Comparison of ENCODE assay signal across 12 cellular contexts in genomic region chr4:4333265-4333706, GRCh38. TPM values are rescaled to one million over a fixed set of nuclear protein-coding genes. Genes with fewer than 3 reads are reported as not detected.
DNase-seq lines count a peak whose midpoint lies in the region; ATAC-seq and TF ChIP-seq lines count a peak whose summit lies in the region.
"Had no signal": no experiment of that assay in that cellular context is flagged by ENCODE, and none has a peak within 500 bp of the region (broad histone marks: within the 10 kb centered on the region; RNA-seq: fewer than 3 reads in every experiment).

No MANE protein-coding gene starts in this region.

- H3K27ac ChIP-seq in mammary epithelial cell (ENCODE audit: insufficient read depth, low read depth, low read length) (no peak overlapping the region), lung (ENCODE audit: low read depth in 1 of 2, low read length in 1 of 2) (no peak overlapping the region)

- no peaks in the 10 kb centered on the region for H3K36me3 ChIP-seq in mammary epithelial cell (ENCODE audit: insufficient read depth, low read length)
- no peaks in the 10 kb centered on the region for H3K36me3 ChIP-seq in lung (ENCODE audit: control insufficient read depth in 2 of 2, insufficient read depth in 2 of 2, low read length in 2 of 2)

- H3K9me3 ChIP-seq in mammary epithelial cell (replicated peaks; ENCODE audit: insufficient read depth, low read length) (no peaks in the 10 kb centered on the region), lung (ENCODE audit: control insufficient read depth in 2 of 2, insufficient read depth in 1 of 2, low read length in 1 of 2) (peaks cover 0 to 2% of the 10 kb centered on the region in 2 donors)

- H3K27me3 ChIP-seq in mammary epithelial cell (ENCODE audit: insufficient read depth, low read length) (no peaks in the 10 kb centered on the region), lung (ENCODE audit: control insufficient read depth, insufficient read depth) (no peaks in the 10 kb centered on the region)

- intact Hi-C loops in mammary epithelial cell (cut with micrococcal nuclease) = no loop called here

- H4K20me1 ChIP-seq in mammary epithelial cell (ENCODE audit: insufficient read depth, low read length) = no peaks in the 10 kb centered on the region

- no peaks in the 10 kb centered on the region for H3K79me2 ChIP-seq in mammary epithelial cell (ENCODE audit: insufficient read depth, low read length)

- WGBS in mammary epithelial cell (ENCODE audit: low coverage, missing lambda C conversion rate) = 10% methylated on average over 9 of the region's 11 CpGs
- WGBS in lung, 2 donors = 42 to 56% methylated on average over 11 of the region's 11 CpGs

- in situ Hi-C loops in mammary epithelial cell (cut with MboI; ENCODE audit: low sequenced_read_pairs in 2 of 2) = loop anchor here in 1 of 2 donors (25.0 kb wide), 1 partner anchor 346 kb away; no protein-coding TSS in a partner anchor

- DNase-seq in AG20443 (ENCODE audit: low spot score) (peak; percentile 94), MV-4-11 (lab: John Stamatoyannopoulos, UW) (peak; percentile 92), mammary epithelial cell (peak; percentile 41), lung (ENCODE audit: low spot score) (peak; percentile 38), NCI-H146 treated with DMSO at 0.1 percent for 48 hours (lab: John Stamatoyannopoulos, UW; ENCODE audit: unreplicated experiment) (no peak), COLO829 (ENCODE audit: low spot score) (no peak)
- DNase-seq: activated CD8-positive, alpha-beta memory T cell treated with anti-CD3 and anti-CD28 coated beads, Interleukin-2, amount 50 U/mL, for 4 hours; dermis blood vessel endothelial cell; NCI-H1105; stimulated activated naive CD4-positive, alpha-beta T cell had no signal

- no peak for TF ChIP-seq CTCF in mammary epithelial cell (conservative IDR thresholded peaks at IDR 0.05 in 1 of 2, IDR thresholded peaks at IDR 0.05 in 1 of 2; ENCODE audit: extremely low read depth in 1 of 2, insufficient read depth in 1 of 2, low read depth in 1 of 2, low read length in 2 of 2)
- TF ChIP-seq CTCF in lung (IDR thresholded peaks at IDR 0.05; ENCODE audit: control extremely low read depth, extremely low read depth) = no peak

- peak; percentile 54 for ATAC-seq in lung (ENCODE audit: insufficient read depth, low FRiP score)
- no peak for ATAC-seq in GM21723 (IDR thresholded peaks at IDR 0.05; ENCODE audit: unreplicated experiment)
- no peak for ATAC-seq in HG03135 (IDR thresholded peaks at IDR 0.05; ENCODE audit: unreplicated experiment)

- H3K4me2 ChIP-seq in mammary epithelial cell (ENCODE audit: insufficient read depth, low read depth, low read length) = no peak overlapping the region

- BruUV-seq in mammary epithelial cell (replicated peaks; lab: Mats Ljungman, UMichigan) = no TSS peak

- H2AFZ ChIP-seq in mammary epithelial cell (ENCODE audit: low read depth, low read length) = no peak overlapping the region

- no peak overlapping the region for H3K9ac ChIP-seq in mammary epithelial cell (ENCODE audit: insufficient read depth, low read length)

- H3K4me1 ChIP-seq in mammary epithelial cell (ENCODE audit: insufficient read depth, low read length) = no peaks in the 10 kb centered on the region
- H3K4me1 ChIP-seq in lung (ENCODE audit: control insufficient read depth in 2 of 2, insufficient read depth in 2 of 2, low read length in 2 of 2) = no peaks in the 10 kb centered on the region

- H3K4me3 ChIP-seq in mammary epithelial cell (replicated peaks in 1 of 3; ENCODE audit: insufficient read depth in 1 of 3, low read depth in 2 of 3, low read length in 3 of 3) (no peak overlapping the region), lung (no peak overlapping the region)

- dilution Hi-C loops in mammary epithelial cell (cut with HindIII; ENCODE audit: low sequenced_read_pairs) = loop anchor here (5.0 kb wide), 2 partner anchors 46 to 76 kb away; no protein-coding TSS in a partner anchor

- CTCF ChIA-PET in mammary epithelial cell (lab: Charles Lee; ENCODE audit: low non-redundant PET) = no interaction called here

RNA-seq across cellular contexts. Expression of gene ZBTB49, which starts 43.2 kb away (rescaled TPM):
- 1 to 10 TPM; 4.7 to 8.6 TPM for total RNA-seq in mammary epithelial cell
- 1.9 TPM for polyA plus RNA-seq in mammary epithelial cell
- polyA minus RNA-seq in mammary epithelial cell = not detected
- 1 to 10 TPM; 4.8 to 9.0 TPM for total RNA-seq in lung
- 1 to 10 TPM; 1.8 to 3.5 TPM for polyA plus RNA-seq in lung

RNA-seq across cellular contexts. Expression of gene LYAR, which starts 43.3 kb away (rescaled TPM):
- total RNA-seq in mammary epithelial cell (10 to 100 TPM in 1 of 2 donors, 1 to 10 TPM in 1; 6.3 to 36.3 TPM), lung (10 to 100 TPM in 1 of 2 donors, 1 to 10 TPM in 1; 9.3 to 11.8 TPM)
- polyA plus RNA-seq in mammary epithelial cell (16.1 TPM), lung (10 to 100 TPM; 17.0 to 19.5 TPM)
- polyA minus RNA-seq in mammary epithelial cell = 35.0 TPM

RNA-seq across cellular contexts. Expression of gene NSG1, which starts 53.6 kb away (rescaled TPM):
- total RNA-seq in mammary epithelial cell (10 to 100 TPM; 17.5 to 31.4 TPM), lung (10 to 100 TPM in 1 of 2 donors, 1 to 10 TPM in 1; 2.4 to 22.4 TPM)
- polyA plus RNA-seq in mammary epithelial cell (41.0 TPM), lung (under 1 TPM; 0.39 to 0.77 TPM)
- polyA minus RNA-seq in mammary epithelial cell = 60.6 TPM
- total RNA-seq: dermis blood vessel endothelial cell had no signal

Comparison
In these comparisons a context has a peak if more than half of its experiments do, and no peak if none do; other contexts are left out.
1. DNase-seq: peak in AG20443 (single experiment), MV-4-11 (single experiment), mammary epithelial cell (single experiment) and lung (single experiment); none in NCI-H146 treated with DMSO at 0.1 percent for 48 hours (single experiment) and COLO829 (single experiment).